ENCODE assay signal across 9 cellular contexts in the genomic region with DNA sequence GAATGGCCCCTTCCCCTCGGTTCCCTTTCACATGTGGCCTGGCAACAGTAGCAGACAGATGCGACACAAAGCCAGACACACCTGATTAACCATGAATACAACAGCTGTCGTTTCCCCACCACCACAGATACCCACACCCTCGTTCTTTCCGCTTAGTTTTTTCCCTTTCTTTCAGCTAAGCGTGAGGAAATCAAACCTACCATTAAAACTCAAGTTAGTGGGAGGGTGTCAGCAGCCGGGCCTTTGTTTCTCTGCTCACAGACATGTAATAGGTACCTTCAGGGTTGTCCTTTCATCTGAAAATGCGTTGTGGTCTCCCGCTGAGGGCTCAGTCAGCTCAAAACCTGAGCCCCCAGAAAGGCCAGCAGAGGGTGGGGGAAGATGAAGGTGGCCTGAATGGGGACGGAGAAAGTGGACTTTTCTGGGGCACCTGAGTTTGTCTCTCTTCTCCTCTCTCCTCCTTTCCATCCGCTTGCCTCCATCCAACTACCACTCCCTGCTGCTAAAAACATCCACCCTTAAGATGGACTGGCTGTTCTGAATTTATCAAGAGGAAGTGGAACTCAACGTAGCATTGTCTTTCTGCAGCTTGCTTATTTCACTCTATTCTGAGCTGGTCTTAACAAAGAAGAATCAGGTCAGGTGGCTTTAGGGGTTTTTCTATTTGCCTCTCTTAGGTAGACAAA.
DNase-seq lines count a peak whose midpoint lies in the region; ATAC-seq and TF ChIP-seq lines count a peak whose summit lies in the region.
"Had no signal": no experiment of that assay in that cellular context is flagged by ENCODE, and none has a peak within 500 bp of the region (broad histone marks: within the 10 kb centered on the region; RNA-seq: fewer than 3 reads in every experiment).

No MANE protein-coding gene starts in this region.

- H2BK5ac ChIP-seq in neuronal stem cell (ENCODE audit: low read length) = no peak overlapping the region

- CTCF ChIA-PET in OCI-LY7 (lab: Charles Lee; ENCODE audit: unreplicated experiment) = interaction anchor here (1.8 kb wide), 1 partner anchor 11 kb away, joined by 11 read pairs; no protein-coding TSS in a partner anchor

- POLR2A ChIA-PET in OCI-LY7 (lab: Charles Lee) = interaction anchor here (0.6 to 2.5 kb wide), 10 partner anchors 10 to 722 kb away, joined by 3 to 9 read pairs (median 3); no protein-coding TSS in a partner anchor

- H2BK15ac ChIP-seq in neuronal stem cell (ENCODE audit: low read length) = no peak overlapping the region

- H3K36me3 ChIP-seq in OCI-LY7 (ENCODE audit: insufficient read depth, low read length) (peaks cover 2% of the 10 kb centered on the region; the same call in 1 of the 2 replicates), neuronal stem cell (replicated peaks in 1 of 2; ENCODE audit: control insufficient read depth in 2 of 2, insufficient read depth in 2 of 2, low read length in 2 of 2) (no peaks in the 10 kb centered on the region)

- peak overlapping the region; percentile 98 for H3K27ac ChIP-seq in OCI-LY7 (ENCODE audit: low read depth, low read length, poor library complexity, severe bottlenecking)
- H3K27ac ChIP-seq in neuronal stem cell (replicated peaks; ENCODE audit: low read length) = no peak overlapping the region
- H3K27ac ChIP-seq in caudate nucleus (ENCODE audit: low read depth, low read length) = no peak overlapping the region

- no peak overlapping the region for H4K8ac ChIP-seq in neuronal stem cell (ENCODE audit: low read depth, low read length)

- H3K18ac ChIP-seq in neuronal stem cell (ENCODE audit: low read length) = no peak overlapping the region

- H4K20me1 ChIP-seq in OCI-LY7 (ENCODE audit: insufficient read depth, low read length) = no peaks in the 10 kb centered on the region

- TF ChIP-seq CTCF in OCI-LY7 (conservative IDR thresholded peaks at IDR 0.05; ENCODE audit: low read length) = no peak

- H3K79me1 ChIP-seq in neuronal stem cell (ENCODE audit: low read depth, low read length) = no peaks in the 10 kb centered on the region

- peak overlapping the region; percentile 75 for H3K4me2 ChIP-seq in OCI-LY7 (ENCODE audit: low read length)
- H3K4me2 ChIP-seq in neuronal stem cell (ENCODE audit: insufficient read depth, low read length, poor library complexity, severe bottlenecking) = no peak overlapping the region

- DNase-seq in NCI-H2107 treated with DMSO at 0.1 percent for 48 hours (lab: John Stamatoyannopoulos, UW; ENCODE audit: unreplicated experiment) = peak; percentile 7
- DNase-seq in NCI-H2107 (lab: John Stamatoyannopoulos, UW) = no peak
- DNase-seq in OCI-LY7 (ENCODE audit: low spot score) = peak; percentile 95
- peak; percentile 26 for DNase-seq in neuronal stem cell (ENCODE audit: low spot score)
- no peak for DNase-seq in HCEC 1CT
- no peak for DNase-seq in caudate nucleus (lab: John Stamatoyannopoulos, UW)
- DNase-seq in HT-29 (ENCODE audit: low spot score) = no peak
- DNase-seq: NCI-H526 treated with DMSO at 0.1 percent for 48 hours had no signal

- H2BK120ac ChIP-seq in neuronal stem cell (ENCODE audit: low read depth, low read length) = no peak overlapping the region

- H2AK5ac ChIP-seq in neuronal stem cell (ENCODE audit: low read depth, low read length) = no peak overlapping the region

- no CpG with 5 or more reads among the region's 12 CpGs for WGBS in neuronal stem cell (ENCODE audit: extremely low coverage in 2 of 2, insufficient read length in 2 of 2, insufficient replicate concordance in 1 of 2), 2 donors

- peaks cover 61% of the 10 kb centered on the region for H3K4me1 ChIP-seq in OCI-LY7 (ENCODE audit: insufficient read depth, low read length, poor library complexity, severe bottlenecking)
- peaks cover 8 to 14% of the 10 kb centered on the region in 2 donors for H3K4me1 ChIP-seq in neuronal stem cell (ENCODE audit: control insufficient read depth in 2 of 2, insufficient read depth in 1 of 2, low read depth in 1 of 2, low read length in 2 of 2)

- TSS peak; percentile 89 for BruUV-seq in OCI-LY7 (replicated peaks; lab: Mats Ljungman, UMichigan)

- no peak overlapping the region for H3K4ac ChIP-seq in neuronal stem cell (ENCODE audit: low read length)

- H4K91ac ChIP-seq in neuronal stem cell (ENCODE audit: low read depth, low read length, poor library complexity) = no peak overlapping the region

- no peak overlapping the region for H3K9ac ChIP-seq in neuronal stem cell (ENCODE audit: low read depth, low read length, poor library complexity)

- H2AFZ ChIP-seq in OCI-LY7 (ENCODE audit: low read length) (peak overlapping the region; percentile 61; the same call in 1 of the 2 replicates), neuronal stem cell (ENCODE audit: low read length) (no peak overlapping the region)

- peaks cover 2% of the 10 kb centered on the region; the same call in 1 of the 2 replicates for H3K9me3 ChIP-seq in OCI-LY7 (ENCODE audit: low read length)
- peaks cover 0 to 12% of the 10 kb centered on the region in 2 donors for H3K9me3 ChIP-seq in neuronal stem cell (replicated peaks in 1 of 2; ENCODE audit: control insufficient read depth in 2 of 2, insufficient read depth in 1 of 2, low read depth in 1 of 2, low read length in 2 of 2)

- no peaks in the 10 kb centered on the region for H3K9me2 ChIP-seq in OCI-LY7 (ENCODE audit: insufficient read depth, low read length)

- H3K27me3 ChIP-seq in neuronal stem cell (ENCODE audit: control insufficient read depth in 3 of 3, insufficient read depth in 3 of 3, low read depth in 1 of 3, low read length in 3 of 3) = peaks cover 0 to 53% (median 2%) of the 10 kb centered on the region in 3 experiments

- peak; percentile 61 for ATAC-seq in HG02938 (IDR thresholded peaks at IDR 0.05; ENCODE audit: unreplicated experiment)

- H3K79me2 ChIP-seq in OCI-LY7 (ENCODE audit: insufficient read depth, low read depth, low read length) = no peaks in the 10 kb centered on the region

- no peak overlapping the region for H2BK12ac ChIP-seq in neuronal stem cell (ENCODE audit: low read length)

- H3K23ac ChIP-seq in neuronal stem cell (ENCODE audit: low read depth, low read length, poor library complexity) = no peak overlapping the region

- H3K14ac ChIP-seq in neuronal stem cell (ENCODE audit: low read length) = no peak overlapping the region

- intact Hi-C loops in OCI-LY7 (cut with micrococcal nuclease; ENCODE audit: unreplicated experiment) = loop anchor here (1.0 to 5.0 kb wide), 2 partner anchors 65 to 518 kb away; a partner anchor contains a TSS

- H3K4me3 ChIP-seq in OCI-LY7 (ENCODE audit: low read depth, low read length, poor library complexity, severe bottlenecking) = peak overlapping the region; percentile 59
- H3K4me3 ChIP-seq in neuronal stem cell (ENCODE audit: low read length in 2 of 2) = no peak overlapping the region

Comparison
In these comparisons a context has a peak if more than half of its experiments do, and no peak if none do; other contexts are left out.
1. DNase-seq: peak in NCI-H2107 treated with DMSO at 0.1 percent for 48 hours (single experiment), OCI-LY7 (single experiment) and neuronal stem cell (single experiment); none in NCI-H2107 (single experiment), HCEC 1CT (single experiment), caudate nucleus (0 of 61) and HT-29 (single experiment).